Comparison of ENCODE assay signal across 1 cellular context in genomic region chr1:145823565-145824498, GRCh38.
A peak's percentile ranks its signal among the peaks of the same experiment; 100 is the strongest.
TF ChIP-seq lines count a peak whose summit lies in the region.

Gene POLR3C (plus strand): TSS chr1:145824200. CDS start chr1:145825777, 1,577 bp downstream.
Gene RNF115 (minus strand): TSS chr1:145824095. CDS start chr1:145823873, 222 bp downstream.

TF ChIP-seq in K562, 482 proteins besides CTCF, POLR2A, EP300 and RAD21 (continued from another document):
- TF ChIP-seq, protein P1, sequence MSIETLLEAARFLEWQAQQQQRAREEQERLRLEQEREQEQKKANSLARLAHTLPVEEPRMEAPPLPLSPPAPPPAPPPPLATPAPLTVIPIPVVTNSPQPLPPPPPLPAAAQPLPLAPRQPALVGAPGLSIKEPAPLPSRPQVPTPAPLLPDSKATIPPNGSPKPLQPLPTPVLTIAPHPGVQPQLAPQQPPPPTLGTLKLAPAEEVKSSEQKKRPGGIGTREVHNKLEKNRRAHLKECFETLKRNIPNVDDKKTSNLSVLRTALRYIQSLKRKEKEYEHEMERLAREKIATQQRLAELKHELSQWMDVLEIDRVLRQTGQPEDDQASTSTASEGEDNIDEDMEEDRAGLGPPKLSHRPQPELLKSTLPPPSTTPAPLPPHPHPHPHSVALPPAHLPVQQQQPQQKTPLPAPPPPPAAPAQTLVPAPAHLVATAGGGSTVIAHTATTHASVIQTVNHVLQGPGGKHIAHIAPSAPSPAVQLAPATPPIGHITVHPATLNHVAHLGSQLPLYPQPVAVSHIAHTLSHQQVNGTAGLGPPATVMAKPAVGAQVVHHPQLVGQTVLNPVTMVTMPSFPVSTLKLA (conservative IDR thresholded peaks at IDR 0.05): peak; percentile 88 to 91
- TF ChIP-seq NR2C1 (IDR thresholded peaks at IDR 0.05): peak; percentile 14; the same call in 1 of the 2 replicates
- no peak for TF ChIP-seq NR2C1 (tag; IDR thresholded peaks at IDR 0.05)
- no peak for TF ChIP-seq PURB (CRISPR knock-in tag; IDR thresholded peaks at IDR 0.05; ENCODE audit: low read depth)
- TF ChIP-seq ZBTB12 (CRISPR knock-in tag; IDR thresholded peaks at IDR 0.05): no peak
- TF ChIP-seq NUFIP1 (IDR thresholded peaks at IDR 0.05; ENCODE audit: partially characterized antibody): no peak
- peak; percentile 85 for TF ChIP-seq SUPT5H (IDR thresholded peaks at IDR 0.05)
- no peak for TF ChIP-seq JUNB (CRISPR knock-in tag; conservative IDR thresholded peaks at IDR 0.05)
- peak; percentile 83 for TF ChIP-seq POLR2H (tag; IDR thresholded peaks at IDR 0.05; ENCODE audit: low read depth)
- peak in 1 of 2 experiments; percentile 87; a peak in 2 of 4 replicates for TF ChIP-seq ZNF639 (CRISPR knock-in tag; conservative IDR thresholded peaks at IDR 0.05 in 1 of 2, IDR thresholded peaks at IDR 0.05 in 1 of 2)
- no peak for TF ChIP-seq ZNF584 (CRISPR knock-in tag; IDR thresholded peaks at IDR 0.05; ENCODE audit: low read depth)
- TF ChIP-seq PHB2 (IDR thresholded peaks at IDR 0.05; ENCODE audit: low read depth): 0 out of 2 replicates have a peak, but pooled peaks have one; percentile 21
- peak; percentile 90 for TF ChIP-seq TAF9B (IDR thresholded peaks at IDR 0.05; ENCODE audit: partially characterized antibody)
- no peak for TF ChIP-seq NFYB (IDR thresholded peaks at IDR 0.05; ENCODE audit: extremely low read depth, insufficient read length)
- no peak for TF ChIP-seq DNMT1 (IDR thresholded peaks at IDR 0.05)
- TF ChIP-seq HCFC1 (IDR thresholded peaks at IDR 0.05; ENCODE audit: low read depth, low read length): peak; percentile 46
- peak; percentile 72 for TF ChIP-seq LCOR (CRISPR knock-in tag; IDR thresholded peaks at IDR 0.05)
- TF ChIP-seq POLR2AphosphoS2 (IDR thresholded peaks at IDR 0.05; ENCODE audit: low read length): no peak
- TF ChIP-seq CC2D1A (IDR thresholded peaks at IDR 0.05): peak; percentile 25; the same call in 1 of the 2 replicates
- TF ChIP-seq CREB1 (IDR thresholded peaks at IDR 0.05): no peak
- 0 out of 2 replicates have a peak, but pooled peaks have one; percentile 37 for TF ChIP-seq CREB1 (CRISPR knock-in tag; IDR thresholded peaks at IDR 0.05)
- TF ChIP-seq RCOR1 (IDR thresholded peaks at IDR 0.05; ENCODE audit: borderline replicate concordance in 1 of 2, low read depth in 2 of 2, low read length in 2 of 2): no peak
- TF ChIP-seq, protein P2, sequence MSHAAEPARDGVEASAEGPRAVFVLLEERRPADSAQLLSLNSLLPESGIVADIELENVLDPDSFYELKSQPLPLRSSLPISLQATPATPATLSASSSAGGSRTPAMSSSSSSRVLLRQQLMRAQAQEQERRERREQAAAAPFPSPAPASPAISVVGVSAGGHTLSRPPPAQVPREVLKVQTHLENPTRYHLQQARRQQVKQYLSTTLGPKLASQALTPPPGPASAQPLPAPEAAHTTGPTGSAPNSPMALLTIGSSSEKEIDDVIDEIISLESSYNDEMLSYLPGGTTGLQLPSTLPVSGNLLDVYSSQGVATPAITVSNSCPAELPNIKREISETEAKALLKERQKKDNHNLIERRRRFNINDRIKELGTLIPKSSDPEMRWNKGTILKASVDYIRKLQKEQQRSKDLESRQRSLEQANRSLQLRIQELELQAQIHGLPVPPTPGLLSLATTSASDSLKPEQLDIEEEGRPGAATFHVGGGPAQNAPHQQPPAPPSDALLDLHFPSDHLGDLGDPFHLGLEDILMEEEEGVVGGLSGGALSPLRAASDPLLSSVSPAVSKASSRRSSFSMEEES (CRISPR knock-in tag; IDR thresholded peaks at IDR 0.05): peak; percentile 98
- TF ChIP-seq ZNF133 (CRISPR knock-in tag; IDR thresholded peaks at IDR 0.05): no peak
- peak; percentile 61; the same call in 1 of the 2 replicates for TF ChIP-seq C11orf30 (IDR thresholded peaks at IDR 0.05; ENCODE audit: low read depth)
- no peak for TF ChIP-seq BRF1 (IDR thresholded peaks at IDR 0.05; ENCODE audit: borderline replicate concordance, extremely low read depth, insufficient read length)
- peak; percentile 4 for TF ChIP-seq CHD1 (IDR thresholded peaks at IDR 0.05; ENCODE audit: low read length)
- TF ChIP-seq CXXC5 (CRISPR knock-in tag; IDR thresholded peaks at IDR 0.05): peak; percentile 95
- peak; percentile 52; the same call in 1 of the 2 replicates for TF ChIP-seq NR2C2 (CRISPR knock-in tag; IDR thresholded peaks at IDR 0.05)
- TF ChIP-seq NR2C2 (tag; IDR thresholded peaks at IDR 0.05): peak; percentile 36; the same call in 1 of the 2 replicates
- TF ChIP-seq, protein P3, sequence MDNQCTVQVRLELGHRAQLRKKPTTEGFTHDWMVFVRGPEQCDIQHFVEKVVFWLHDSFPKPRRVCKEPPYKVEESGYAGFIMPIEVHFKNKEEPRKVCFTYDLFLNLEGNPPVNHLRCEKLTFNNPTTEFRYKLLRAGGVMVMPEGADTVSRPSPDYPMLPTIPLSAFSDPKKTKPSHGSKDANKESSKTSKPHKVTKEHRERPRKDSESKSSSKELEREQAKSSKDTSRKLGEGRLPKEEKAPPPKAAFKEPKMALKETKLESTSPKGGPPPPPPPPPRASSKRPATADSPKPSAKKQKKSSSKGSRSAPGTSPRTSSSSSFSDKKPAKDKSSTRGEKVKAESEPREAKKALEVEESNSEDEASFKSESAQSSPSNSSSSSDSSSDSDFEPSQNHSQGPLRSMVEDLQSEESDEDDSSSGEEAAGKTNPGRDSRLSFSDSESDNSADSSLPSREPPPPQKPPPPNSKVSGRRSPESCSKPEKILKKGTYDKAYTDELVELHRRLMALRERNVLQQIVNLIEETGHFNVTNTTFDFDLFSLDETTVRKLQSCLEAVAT (IDR thresholded peaks at IDR 0.05): peak in 1 of 2 experiments; percentile 51; a peak in 1 of 4 replicates
- no peak for TF ChIP-seq ZC3H8 (IDR thresholded peaks at IDR 0.05)
- TF ChIP-seq, protein P4, sequence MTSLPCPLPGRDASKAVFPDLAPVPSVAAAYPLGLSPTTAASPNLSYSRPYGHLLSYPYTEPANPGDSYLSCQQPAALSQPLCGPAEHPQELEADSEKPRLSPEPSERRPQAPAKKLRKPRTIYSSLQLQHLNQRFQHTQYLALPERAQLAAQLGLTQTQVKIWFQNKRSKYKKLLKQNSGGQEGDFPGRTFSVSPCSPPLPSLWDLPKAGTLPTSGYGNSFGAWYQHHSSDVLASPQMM (CRISPR knock-in tag; IDR thresholded peaks at IDR 0.05): no peak
- peak; percentile 29 for TF ChIP-seq SMAD1 (IDR thresholded peaks at IDR 0.05; ENCODE audit: low read depth, low read length, partially characterized antibody)
- no peak for TF ChIP-seq CSDE1 (IDR thresholded peaks at IDR 0.05)
- TF ChIP-seq ZNF830 (CRISPR knock-in tag; IDR thresholded peaks at IDR 0.05): 0 out of 2 replicates have a peak, but pooled peaks have one; percentile 42
- TF ChIP-seq SNIP1 (IDR thresholded peaks at IDR 0.05; ENCODE audit: low read depth): peak; percentile 87
- no peak for TF ChIP-seq ZBTB34 (CRISPR knock-in tag; IDR thresholded peaks at IDR 0.05)
- TF ChIP-seq CEBPZ (IDR thresholded peaks at IDR 0.05; ENCODE audit: borderline replicate concordance, low read depth, low read length): no peak
- TF ChIP-seq ZNF589 (CRISPR knock-in tag; IDR thresholded peaks at IDR 0.05; ENCODE audit: low read depth): no peak
- peak; percentile 89 for TF ChIP-seq TAF1 (IDR thresholded peaks at IDR 0.05; ENCODE audit: control insufficient read depth, extremely low read depth, insufficient read depth, low read length, severe bottlenecking)
- TF ChIP-seq HDAC3 (IDR thresholded peaks at IDR 0.05; ENCODE audit: borderline replicate concordance, partially characterized antibody): no peak
- TF ChIP-seq ZNF444 (CRISPR knock-in tag; IDR thresholded peaks at IDR 0.05): no peak
- peak; percentile 54; the same call in 1 of the 2 replicates for TF ChIP-seq MBD2 (IDR thresholded peaks at IDR 0.05; ENCODE audit: borderline replicate concordance, low read depth)
TF ChIP-seq in K562: peak in this region for 138.
